In the genomic region with DNA sequence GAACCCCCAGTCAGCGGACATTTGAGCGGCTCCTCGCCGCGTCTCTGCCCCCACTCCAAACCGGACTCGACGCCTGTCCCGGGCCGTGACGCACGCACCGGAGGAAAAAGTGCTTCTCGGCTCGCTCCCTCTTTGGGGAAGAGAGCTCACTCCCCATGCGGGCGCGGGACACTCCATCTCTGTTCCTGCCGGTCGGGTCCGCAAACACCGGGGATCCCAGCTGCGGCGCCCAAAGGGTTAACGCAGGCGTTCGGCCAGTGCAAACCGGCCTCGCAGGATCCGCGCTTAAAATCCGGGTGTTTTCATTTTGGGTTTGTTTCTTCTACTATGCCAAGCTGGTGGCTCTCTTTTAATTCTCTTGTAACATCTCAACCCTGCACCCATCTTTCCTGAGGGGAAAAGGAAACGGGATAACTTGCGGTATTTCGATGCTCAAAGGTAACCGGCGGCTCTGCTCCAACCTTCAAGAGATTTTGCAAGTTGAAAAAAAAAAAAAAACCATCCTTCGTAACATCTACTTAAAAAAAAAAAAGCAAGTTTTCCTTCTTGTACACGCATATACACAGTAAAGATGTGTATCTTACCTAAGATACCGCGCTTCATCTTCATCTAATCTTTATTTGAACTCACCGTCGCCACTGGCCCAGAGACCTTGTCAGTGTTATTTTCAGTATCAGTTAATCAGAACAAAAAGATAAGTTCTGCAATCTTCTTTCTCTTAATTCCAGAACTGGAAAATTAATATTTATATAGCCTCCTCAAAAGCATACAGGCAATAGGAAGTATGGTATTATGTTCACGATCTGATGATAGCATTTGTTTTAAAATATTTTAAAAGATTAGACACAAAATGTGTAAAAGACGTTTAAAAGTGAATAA, we compare ENCODE assay signal across 8 cellular contexts. TPM values are rescaled to one million over a fixed set of nuclear protein-coding genes. Genes with fewer than 3 reads are reported as not detected.
A peak's percentile ranks its signal among the peaks of the same experiment; 100 is the strongest.
DNase-seq lines count a peak whose midpoint lies in the region; ATAC-seq and TF ChIP-seq lines count a peak whose summit lies in the region.

No MANE protein-coding gene starts in this region.

- H2AFZ ChIP-seq in OCI-LY1 (ENCODE audit: low read length) = no peak overlapping the region
- peak overlapping the region; percentile 26 for H2AFZ ChIP-seq in smooth muscle cell (ENCODE audit: low read depth)

- in situ Hi-C loops in brain microvascular endothelial cell (cut with HindIII; ENCODE audit: low pct_ligation_motif_present, low sequenced_read_pairs) = no loop called here

- peak overlapping the region; percentile 93 for H3K4me3 Mint-ChIP-seq in CD8-positive, alpha-beta T cell

- H3K27ac Mint-ChIP-seq in CD8-positive, alpha-beta T cell = peak overlapping the region; percentile 96

- H3K9me2 ChIP-seq in OCI-LY1 (ENCODE audit: low read depth, low read length) = no peaks in the 10 kb centered on the region

- DNase-seq in CD8-positive, alpha-beta T cell = peak in 2 of 7 experiments; percentile 30 to 42
- DNase-seq in brain microvascular endothelial cell = peak; percentile 28
- peak; percentile 60 for DNase-seq in iPS-NIHi7 (ENCODE audit: extremely low spot score)
- DNase-seq in smooth muscle cell (lab: John Stamatoyannopoulos, UW; ENCODE audit: unreplicated experiment) = peak; percentile 85
- no peak for DNase-seq in DMS153 treated with DMSO at 0.1 percent for 48 hours (lab: John Stamatoyannopoulos, UW; ENCODE audit: unreplicated experiment)

- H3K4me1 ChIP-seq in CD8-positive, alpha-beta T cell (ENCODE audit: insufficient read depth, low read length) = peaks cover 31% of the 10 kb centered on the region
- H3K4me1 ChIP-seq in OCI-LY1 (ENCODE audit: insufficient read depth, low read length, severe bottlenecking) (peaks cover 25% of the 10 kb centered on the region), smooth muscle cell (ENCODE audit: low read depth) (peaks cover 28% of the 10 kb centered on the region)

- peaks cover 9% of the 10 kb centered on the region for H3K9me3 Mint-ChIP-seq in CD8-positive, alpha-beta T cell

- CTCF ChIA-PET in CD8-positive, alpha-beta T cell (lab: Charles Lee) = interaction anchor here (0.7 to 1.2 kb wide), 3 partner anchors 91 to 392 kb away, joined by 3 read pairs; no protein-coding TSS in a partner anchor

- H3K36me3 ChIP-seq in CD8-positive, alpha-beta T cell (ENCODE audit: insufficient read depth, low read length) = no peaks in the 10 kb centered on the region
- H3K36me3 ChIP-seq in OCI-LY1 (ENCODE audit: insufficient read depth, low read length) (peaks cover 9% of the 10 kb centered on the region), brain microvascular endothelial cell (replicated peaks) (no peaks in the 10 kb centered on the region), smooth muscle cell (ENCODE audit: low read depth) (no peaks in the 10 kb centered on the region)

- intact Hi-C loops in CD8-positive, alpha-beta T cell (cut with DNase I, micrococcal nuclease) = loop anchor here (1.0 to 5.0 kb wide), 11 partner anchors 50 to 1568 kb away; partner anchors contain the start of genes CEP290 (in 2 of the 2), TMTC3 (in 2 of the 2) and DUSP6 (in 1 of the 2)

- H3K27me3 ChIP-seq in CD8-positive, alpha-beta T cell (ENCODE audit: insufficient read depth, low read length) = no peaks in the 10 kb centered on the region
- H3K27me3 ChIP-seq in OCI-LY1 (ENCODE audit: insufficient read depth, low read length) (no peaks in the 10 kb centered on the region), brain microvascular endothelial cell (replicated peaks) (no peaks in the 10 kb centered on the region), smooth muscle cell (ENCODE audit: low read depth) (no peaks in the 10 kb centered on the region)

- H4K20me1 ChIP-seq in OCI-LY1 (ENCODE audit: insufficient read depth, low read length) (no peaks in the 10 kb centered on the region), smooth muscle cell (ENCODE audit: low read depth) (peaks cover 31% of the 10 kb centered on the region)

- peak overlapping the region; percentile 96 for H3K27ac ChIP-seq in CD8-positive, alpha-beta T cell (ENCODE audit: low read depth, low read length)
- H3K27ac ChIP-seq in OCI-LY1 (ENCODE audit: low read depth, low read length, poor library complexity, severe bottlenecking) (peak overlapping the region; percentile 73), brain microvascular endothelial cell (peak overlapping the region; percentile 88), smooth muscle cell (ENCODE audit: low read depth) (peak overlapping the region; percentile 93)

- H3K4me1 Mint-ChIP-seq in CD8-positive, alpha-beta T cell (ENCODE audit: low read depth) = peaks cover 29% of the 10 kb centered on the region

- H3K4me2 ChIP-seq in OCI-LY1 (ENCODE audit: low read length) (peak overlapping the region; percentile 73), smooth muscle cell (peak overlapping the region; percentile 93)

- H3K79me2 ChIP-seq in OCI-LY1 (ENCODE audit: insufficient read depth, low read length) (peaks cover 45% of the 10 kb centered on the region), smooth muscle cell (ENCODE audit: low read depth) (peaks cover 34% of the 10 kb centered on the region)

- no peak for ATAC-seq in CD8-positive, alpha-beta T cell
- peak; percentile 0 for ATAC-seq in GM21528 (IDR thresholded peaks at IDR 0.05; ENCODE audit: low FRiP score, unreplicated experiment)
- no peak for ATAC-seq in HG03039 (IDR thresholded peaks at IDR 0.05; ENCODE audit: unreplicated experiment)

- H3F3A ChIP-seq in OCI-LY1 (ENCODE audit: insufficient read depth, low read length) = no peaks in the 10 kb centered on the region
- H3F3A ChIP-seq in smooth muscle cell (ENCODE audit: low read depth) = no peaks in the 10 kb centered on the region

- H3K9ac ChIP-seq in OCI-LY1 (ENCODE audit: low read length) (peak overlapping the region; percentile 92), smooth muscle cell (ENCODE audit: low read depth) (peak overlapping the region; percentile 96)

- H3K9me3 ChIP-seq in CD8-positive, alpha-beta T cell (ENCODE audit: low read length) = no peaks in the 10 kb centered on the region
- H3K9me3 ChIP-seq in OCI-LY1 (ENCODE audit: low read length) (peaks cover 9% of the 10 kb centered on the region; the same call in 1 of the 2 replicates), smooth muscle cell (replicated peaks; ENCODE audit: low read depth) (no peaks in the 10 kb centered on the region)

- no peaks in the 10 kb centered on the region for H3K27me3 Mint-ChIP-seq in CD8-positive, alpha-beta T cell (ENCODE audit: low read depth)

- H3K4me3 ChIP-seq in CD8-positive, alpha-beta T cell (ENCODE audit: low read depth, low read length) = peak overlapping the region; percentile 96
- peak overlapping the region; percentile 92 for H3K4me3 ChIP-seq in OCI-LY1 (ENCODE audit: low read depth, low read length, poor library complexity, severe bottlenecking)
- peak overlapping the region; percentile 83 for H3K4me3 ChIP-seq in brain microvascular endothelial cell (ENCODE audit: low read depth, low read length)
- H3K4me3 ChIP-seq in smooth muscle cell = peak overlapping the region; percentile 73

- peaks cover 9% of the 10 kb centered on the region for H3K36me3 Mint-ChIP-seq in CD8-positive, alpha-beta T cell

- POLR2A ChIA-PET in CD8-positive, alpha-beta T cell (lab: Charles Lee) = interaction anchor here (0.7 to 3.5 kb wide), 16 partner anchors 8 to 382 kb away, joined by 3 to 38 read pairs (median 5); no protein-coding TSS in a partner anchor

- WGBS in smooth muscle cell (ENCODE audit: low lambda C conversion rate) = 2% methylated on average over 36 of the region's 45 CpGs

- no peak for TF ChIP-seq CTCF in CD8-positive, alpha-beta T cell (IDR thresholded peaks at IDR 0.05)
- TF ChIP-seq CTCF in OCI-LY1 (IDR thresholded peaks at IDR 0.05; ENCODE audit: low read length) (no peak), brain microvascular endothelial cell (IDR thresholded peaks at IDR 0.05; ENCODE audit: low read depth, low read length, missing control alignments) (no peak), smooth muscle cell (IDR thresholded peaks at IDR 0.05; ENCODE audit: borderline replicate concordance, insufficient read depth, poor library complexity, severe bottlenecking) (no peak)

RNA-seq across cellular contexts. Expression of gene ATP2B1, which starts 1.6 kb away (rescaled TPM):
- 10 to 100 TPM; 90.5 to 95.5 TPM for total RNA-seq in CD8-positive, alpha-beta T cell
- 70.1 and 81.7 TPM in 2 replicates for total RNA-seq in smooth muscle cell
- 42.8 and 76.2 TPM in 2 replicates for polyA plus RNA-seq in smooth muscle cell
